In genomic region chr7:48617508-48617907, GRCh38 we compare ENCODE assay signal across 5 cellular contexts.
"Had no signal": no experiment of that assay in that cellular context is flagged by ENCODE, and none has a peak within 500 bp of the region (broad histone marks: within the 10 kb centered on the region; RNA-seq: fewer than 3 reads in every experiment).

No MANE protein-coding gene starts in this region.

- H3K4me3 ChIP-seq: GM23338, K562 had no signal

- ATAC-seq: GM23338, K562 had no signal

- H3K4me2 ChIP-seq: GM23338 had no signal

- DNase-seq: H9, HCEC 1CT, IMR-90 had no signal

- H2AFZ ChIP-seq: GM23338 had no signal
